In the genomic region with DNA sequence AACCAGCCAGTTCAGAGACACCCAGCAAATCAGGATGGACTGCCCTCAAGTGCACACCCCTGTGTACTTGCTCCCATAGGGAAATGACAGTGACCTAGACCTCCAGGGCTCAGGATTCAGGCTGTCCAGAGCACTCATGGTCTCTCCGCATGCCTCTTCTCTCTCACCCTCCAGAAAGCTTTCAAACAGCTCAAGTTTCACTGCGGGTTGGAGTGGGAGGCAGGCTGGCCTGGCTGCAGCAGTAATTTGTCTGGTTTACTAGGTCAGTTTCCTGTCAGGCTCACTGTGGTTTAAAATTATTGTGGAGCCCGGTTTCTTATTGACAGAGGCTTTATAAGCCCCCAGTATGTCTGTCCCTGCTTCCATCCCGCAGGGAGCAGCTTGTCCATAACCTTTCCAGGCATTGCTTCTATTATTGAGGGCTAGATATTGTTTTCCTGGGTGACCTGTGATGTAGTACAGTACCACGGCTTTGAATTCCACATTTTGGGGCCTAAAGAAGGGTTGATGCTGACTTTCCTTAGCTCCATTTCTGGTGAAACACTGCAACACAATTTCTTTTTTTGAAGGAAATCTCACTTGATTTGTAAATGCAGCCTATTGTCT, we compare ENCODE assay signal across 1 cellular context.
TF ChIP-seq lines count a peak whose summit lies in the region.

No MANE protein-coding gene starts in this region.

TF ChIP-seq in WTC11, 78 proteins besides CTCF, POLR2A, EP300 and RAD21 (continued from another document):
- TF ChIP-seq, protein P1, sequence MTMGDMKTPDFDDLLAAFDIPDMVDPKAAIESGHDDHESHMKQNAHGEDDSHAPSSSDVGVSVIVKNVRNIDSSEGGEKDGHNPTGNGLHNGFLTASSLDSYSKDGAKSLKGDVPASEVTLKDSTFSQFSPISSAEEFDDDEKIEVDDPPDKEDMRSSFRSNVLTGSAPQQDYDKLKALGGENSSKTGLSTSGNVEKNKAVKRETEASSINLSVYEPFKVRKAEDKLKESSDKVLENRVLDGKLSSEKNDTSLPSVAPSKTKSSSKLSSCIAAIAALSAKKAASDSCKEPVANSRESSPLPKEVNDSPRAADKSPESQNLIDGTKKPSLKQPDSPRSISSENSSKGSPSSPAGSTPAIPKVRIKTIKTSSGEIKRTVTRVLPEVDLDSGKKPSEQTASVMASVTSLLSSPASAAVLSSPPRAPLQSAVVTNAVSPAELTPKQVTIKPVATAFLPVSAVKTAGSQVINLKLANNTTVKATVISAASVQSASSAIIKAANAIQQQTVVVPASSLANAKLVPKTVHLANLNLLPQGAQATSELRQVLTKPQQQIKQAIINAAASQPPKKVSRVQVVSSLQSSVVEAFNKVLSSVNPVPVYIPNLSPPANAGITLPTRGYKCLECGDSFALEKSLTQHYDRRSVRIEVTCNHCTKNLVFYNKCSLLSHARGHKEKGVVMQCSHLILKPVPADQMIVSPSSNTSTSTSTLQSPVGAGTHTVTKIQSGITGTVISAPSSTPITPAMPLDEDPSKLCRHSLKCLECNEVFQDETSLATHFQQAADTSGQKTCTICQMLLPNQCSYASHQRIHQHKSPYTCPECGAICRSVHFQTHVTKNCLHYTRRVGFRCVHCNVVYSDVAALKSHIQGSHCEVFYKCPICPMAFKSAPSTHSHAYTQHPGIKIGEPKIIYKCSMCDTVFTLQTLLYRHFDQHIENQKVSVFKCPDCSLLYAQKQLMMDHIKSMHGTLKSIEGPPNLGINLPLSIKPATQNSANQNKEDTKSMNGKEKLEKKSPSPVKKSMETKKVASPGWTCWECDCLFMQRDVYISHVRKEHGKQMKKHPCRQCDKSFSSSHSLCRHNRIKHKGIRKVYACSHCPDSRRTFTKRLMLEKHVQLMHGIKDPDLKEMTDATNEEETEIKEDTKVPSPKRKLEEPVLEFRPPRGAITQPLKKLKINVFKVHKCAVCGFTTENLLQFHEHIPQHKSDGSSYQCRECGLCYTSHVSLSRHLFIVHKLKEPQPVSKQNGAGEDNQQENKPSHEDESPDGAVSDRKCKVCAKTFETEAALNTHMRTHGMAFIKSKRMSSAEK (CRISPR knock-in tag; IDR thresholded peaks at IDR 0.05; ENCODE audit: borderline replicate concordance), result no peak
